In the genomic region with DNA sequence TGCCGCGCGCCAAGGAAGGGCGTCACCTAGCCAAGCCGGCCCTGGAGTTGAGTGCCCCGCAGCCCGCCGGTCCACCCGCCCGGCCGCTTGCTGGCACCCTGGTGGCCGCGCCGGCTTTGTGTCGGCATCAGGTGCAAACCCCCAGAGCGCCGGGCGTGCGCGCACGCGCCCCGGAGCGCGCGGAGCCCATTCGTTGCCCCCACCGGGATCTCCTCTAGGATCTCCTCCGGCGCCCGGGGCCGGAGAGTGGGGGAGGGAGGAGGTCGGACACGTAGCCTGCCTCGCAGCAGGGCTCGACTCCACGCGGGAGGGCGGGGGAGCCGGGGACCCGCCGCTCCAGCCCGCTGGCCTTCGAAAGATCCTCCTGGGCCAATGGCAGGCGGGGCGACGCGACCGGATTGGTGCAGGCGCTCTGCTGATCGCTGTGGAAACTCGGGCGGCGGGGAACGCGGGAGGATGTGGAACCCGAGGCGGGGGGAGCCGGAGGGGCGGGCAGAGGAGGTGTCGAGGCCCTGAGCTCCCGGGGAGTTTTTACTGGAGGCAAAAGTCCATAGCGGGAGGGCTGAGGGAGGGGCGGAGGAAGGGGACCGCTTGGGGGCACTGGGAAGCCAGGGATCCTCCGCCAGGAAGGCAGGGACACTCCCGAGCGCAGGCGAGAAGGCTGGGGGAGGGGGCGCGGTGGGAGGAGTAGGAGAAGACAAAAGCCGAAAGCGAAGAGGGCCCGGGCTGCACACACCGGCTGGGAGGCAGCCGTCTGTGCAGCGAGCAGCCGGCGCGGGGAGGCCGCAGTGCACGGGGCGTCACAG, we compare ENCODE assay signal across 8 cellular contexts. TPM values are rescaled to one million over a fixed set of nuclear protein-coding genes. Genes with fewer than 3 reads are reported as not detected.
DNase-seq lines count a peak whose midpoint lies in the region; ATAC-seq and TF ChIP-seq lines count a peak whose summit lies in the region.

Gene FADS2 (plus strand): TSS at position 728 of the 806 bp plus-strand sequence. CDS start 91 bp downstream, outside the sequence.

- no peaks in the 10 kb centered on the region for H3K36me3 ChIP-seq in ectodermal cell (ENCODE audit: control insufficient read depth, insufficient read depth, low read length)

- WGBS in ectodermal cell, 2 experiments: 0 to 1% methylated on average over 83 of the region's 83 CpGs
- WGBS in lower leg skin, 2 donors: 0 to 1% methylated on average over 65 to 74 of the region's 83 CpGs

- ATAC-seq in GM19035 (IDR thresholded peaks at IDR 0.05; ENCODE audit: unreplicated experiment) (peak; percentile 74), HG03280 (IDR thresholded peaks at IDR 0.05; ENCODE audit: unreplicated experiment) (peak; percentile 71)

- TF ChIP-seq CTCF in AG09309 (IDR thresholded peaks at IDR 0.05; ENCODE audit: control insufficient read depth, insufficient read depth, low read depth, low read length, missing control alignments): no peak
- TF ChIP-seq CTCF in lower leg skin (IDR thresholded peaks at IDR 0.05): no peak

- H3K27me3 ChIP-seq in ectodermal cell (ENCODE audit: control insufficient read depth, insufficient read depth, low read length, poor library complexity, severe bottlenecking): no peaks in the 10 kb centered on the region

- intact Hi-C loops in lower leg skin (cut with DNase I; ENCODE audit: low total_unique reads): no loop called here

- peak; percentile 46 for DNase-seq in AG09309 (ENCODE audit: low read depth)
- peak; percentile 84 for DNase-seq in NCI-H510A treated with DMSO at 0.1 percent for 48 hours (lab: John Stamatoyannopoulos, UW)
- DNase-seq in activated CD4-positive, alpha-beta T cell treated with anti-CD3 and anti-CD28 coated beads, Interleukin-2, amount 50 U/mL, for 48 hours: peak; percentile 77 to 84
- DNase-seq in lower leg skin (ENCODE audit: low spot score in 2 of 2): peak; percentile 76 to 93
- peak; percentile 56 for DNase-seq in stimulated activated CD4-positive, alpha-beta T cell treated with anti-CD3 and anti-CD28 coated beads, Interleukin-4, amount 100 ng/mL, for 24 hours

- no peak for TF ChIP-seq POLR2A in lower leg skin (IDR thresholded peaks at IDR 0.05)

- H3K4me3 ChIP-seq in AG09309 (ENCODE audit: control insufficient read depth, low read depth, low read length) (peak within 1 kb of the TSS; percentile 66), ectodermal cell (ENCODE audit: insufficient read depth, low read depth, low read length) (peak within 1 kb of the TSS; percentile 92), lower leg skin (ENCODE audit: low read depth, poor library complexity, severe bottlenecking) (peak within 1 kb of the TSS; percentile 33)

- peaks cover 15% of the 10 kb centered on the region for H3K4me1 ChIP-seq in ectodermal cell (ENCODE audit: control insufficient read depth, insufficient read depth, low read length)

- no peaks in the 10 kb centered on the region for H3K9me3 ChIP-seq in ectodermal cell (ENCODE audit: control insufficient read depth, low read length)

- peak within 1 kb of the TSS; percentile 92 for H3K27ac ChIP-seq in ectodermal cell (ENCODE audit: insufficient read depth, low read depth, low read length, poor library complexity, severe bottlenecking)

RNA-seq across cellular contexts. Expression of gene FADS2, which starts in this region (rescaled TPM):
- 485 TPM for polyA plus RNA-seq in ectodermal cell (2013, experiment 1 of 4)
- polyA plus RNA-seq in ectodermal cell (2013, experiment 2 of 4): 475 TPM
- 263 TPM for polyA plus RNA-seq in ectodermal cell (2013, experiment 3 of 4)
- 289 TPM for polyA plus RNA-seq in ectodermal cell (2013, experiment 4 of 4)
- total RNA-seq in lower leg skin: 100 to 1,000 TPM in 2 of 4 donors, 10 to 100 TPM in 2; 15.4 to 540 (median 173) TPM

Comparison
In these comparisons a context has a peak if more than half of its experiments do, and no peak if none do; other contexts are left out.
1. Peak in every context shown above with its lines: DNase-seq, ATAC-seq, H3K4me3 ChIP-seq and H3K27ac ChIP-seq.
2. H3K4me3 ChIP-seq: peak in every context shown above with its lines; median percentile 92 in ectodermal cell; 66 in AG09309; 33 in lower leg skin.